In genomic region chr15:57665939-57666338, GRCh38 we compare ENCODE assay signal across 14 cellular contexts. TPM values are rescaled to one million over a fixed set of nuclear protein-coding genes. Genes with fewer than 3 reads are reported as not detected.
A peak's percentile ranks its signal among the peaks of the same experiment; 100 is the strongest.
DNase-seq lines count a peak whose midpoint lies in the region; ATAC-seq and TF ChIP-seq lines count a peak whose summit lies in the region.
"Had no signal": no experiment of that assay in that cellular context is flagged by ENCODE, and none has a peak within 500 bp of the region (broad histone marks: within the 10 kb centered on the region; RNA-seq: fewer than 3 reads in every experiment).

No MANE protein-coding gene starts in this region.

- peaks cover under 1% of the 10 kb centered on the region for H3K36me3 Mint-ChIP-seq in mesothelial cell of epicardium
- H3K36me3 Mint-ChIP-seq: CD4-positive, alpha-beta memory T cell had no signal

- no peak overlapping the region for H3K27ac ChIP-seq in GM23248
- H3K27ac ChIP-seq in adrenal gland, result peak overlapping the region in 3 of 5 donors; percentile 59 to 70 (median 65)
- no peak overlapping the region for H3K27ac ChIP-seq in WERI-Rb-1
- H3K27ac ChIP-seq: C4-2B, HL-60 had no signal

- H3K4me1 Mint-ChIP-seq in mesothelial cell of epicardium, result peaks cover 58% of the 10 kb centered on the region
- H3K4me1 Mint-ChIP-seq: CD4-positive, alpha-beta memory T cell had no signal

- no peak overlapping the region for H3K9ac ChIP-seq in GM23248

- H2AFZ ChIP-seq in GM23248, result no peak overlapping the region; the same call in 1 of the 2 replicates

- H3K4me1 ChIP-seq in GM23248 (ENCODE audit: insufficient read depth) (peaks cover 30% of the 10 kb centered on the region), adrenal gland (replicated peaks in 1 of 2) (peaks cover 0 to 28% of the 10 kb centered on the region in 2 donors)
- H3K4me1 ChIP-seq: HAP-1 had no signal

- no peaks in the 10 kb centered on the region for H3K9me3 Mint-ChIP-seq in mesothelial cell of epicardium
- H3K9me3 Mint-ChIP-seq: CD4-positive, alpha-beta memory T cell had no signal

- no peaks in the 10 kb centered on the region for H3K36me3 ChIP-seq in GM23248 (ENCODE audit: low read depth)
- H3K36me3 ChIP-seq in adrenal gland (replicated peaks in 1 of 2), result no peaks in the 10 kb centered on the region
- H3K36me3 ChIP-seq in WERI-Rb-1, result no peaks in the 10 kb centered on the region
- H3K36me3 ChIP-seq: BE2C, HAP-1 had no signal

- H3K27me3 ChIP-seq in GM23248 (replicated peaks; ENCODE audit: insufficient read depth) (no peaks in the 10 kb centered on the region), adrenal gland (no peaks in the 10 kb centered on the region), WERI-Rb-1 (ENCODE audit: insufficient read depth, low read depth, severe bottlenecking) (no peaks in the 10 kb centered on the region)
- H3K27me3 ChIP-seq: BE2C had no signal

- TF ChIP-seq CTCF in adrenal gland (IDR thresholded peaks at IDR 0.05) (no peak), mesothelial cell of epicardium (IDR thresholded peaks at IDR 0.05; ENCODE audit: unreplicated experiment) (no peak), WERI-Rb-1 (IDR thresholded peaks at IDR 0.05; ENCODE audit: low read depth, low read length) (no peak)

- H3K9me2 ChIP-seq in GM23248 (ENCODE audit: insufficient read depth), result no peaks in the 10 kb centered on the region

- DNase-seq in EH (ENCODE audit: low read depth) (peak; percentile 20), GM23248 (peak; percentile 29), adrenal gland (peak; percentile 35 to 68 (median 57)), mesothelial cell of epicardium (ENCODE audit: low spot score in 2 of 2, unreplicated experiment in 2 of 2) (no peak), WERI-Rb-1 (no peak)
- DNase-seq: BE2C; CD4-positive, alpha-beta memory T cell; DMS153; DMS79 treated with DMSO at 0.1 percent for 48 hours had no signal

- no peak overlapping the region for H3K4me3 Mint-ChIP-seq in mesothelial cell of epicardium
- H3K4me3 Mint-ChIP-seq: CD4-positive, alpha-beta memory T cell had no signal

- no peaks in the 10 kb centered on the region for H4K20me1 ChIP-seq in GM23248 (ENCODE audit: insufficient read depth)

- no peak for TF ChIP-seq POLR2A in adrenal gland (IDR thresholded peaks at IDR 0.05)

- no peak overlapping the region for H3K4me3 ChIP-seq in GM23248
- H3K4me3 ChIP-seq in adrenal gland, result no peak overlapping the region
- no peak overlapping the region for H3K4me3 ChIP-seq in WERI-Rb-1 (ENCODE audit: low read depth, low read length)
- H3K4me3 ChIP-seq: HAP-1 had no signal

- peak overlapping the region; percentile 94 for H3K27ac Mint-ChIP-seq in mesothelial cell of epicardium
- H3K27ac Mint-ChIP-seq: CD4-positive, alpha-beta memory T cell had no signal

- H3F3A ChIP-seq in GM23248 (ENCODE audit: insufficient read depth), result no peaks in the 10 kb centered on the region; the same call in 1 of the 2 replicates

- WGBS in GM23248 (ENCODE audit: low coverage in 1 of 2, low lambda C conversion rate in 2 of 2, missing lambda C conversion rate in 2 of 2), 2 experiments, result 53 to 58% methylated on average over 4 of the region's 4 CpGs
- 34 to 53% (median 43%) methylated on average over 4 of the region's 4 CpGs for WGBS in adrenal gland, 4 donors

- in situ Hi-C loops in GM23248 (cut with MboI), result no loop called here

- intact Hi-C loops in adrenal gland (cut with DNase I), result no loop called here

- ATAC-seq in HG02798 (IDR thresholded peaks at IDR 0.05; ENCODE audit: poor library complexity, unreplicated experiment) (no peak), HG03159 (IDR thresholded peaks at IDR 0.05; ENCODE audit: unreplicated experiment) (no peak)

- H3K9me3 ChIP-seq in GM23248 (ENCODE audit: low read depth) (no peaks in the 10 kb centered on the region), adrenal gland (replicated peaks in 1 of 3) (peaks cover 0 to 1% (median 0%) of the 10 kb centered on the region in 3 donors), WERI-Rb-1 (ENCODE audit: severe bottlenecking) (no peaks in the 10 kb centered on the region)
- H3K9me3 ChIP-seq: BE2C, HAP-1 had no signal

- H3K4me2 ChIP-seq in GM23248 (ENCODE audit: unreplicated experiment), result no peak overlapping the region

- no peaks in the 10 kb centered on the region for H3K79me2 ChIP-seq in GM23248 (ENCODE audit: insufficient read depth)

- no peaks in the 10 kb centered on the region for H3K27me3 Mint-ChIP-seq in mesothelial cell of epicardium (ENCODE audit: low read depth)

RNA-seq across cellular contexts. Expression of gene POLR2M, which starts 40.6 kb away (rescaled TPM):
- total RNA-seq in GM23248 (2014; rRNA removed; shearing (Covaris generic)), result 56.1 and 226 TPM in 2 replicates
- polyA plus RNA-seq in GM23248 (2016; fragmentation: Nextera tagmentation; extraction: Ambion mirVana) (38.6 and 39.3 TPM in 2 replicates), adrenal gland (10 to 100 TPM; 21.0 to 33.9 (median 28.3) TPM)
- total RNA-seq in adrenal gland (100 to 1,000 TPM in 3 of 8 donors, 10 to 100 TPM in 5; 31.6 to 404 (median 95.9) TPM), mesothelial cell of epicardium (108 to 110 TPM (median 109 TPM) in 3 replicates)

Comparison
In these comparisons a context has a peak if more than half of its experiments do, and no peak if none do; other contexts are left out.
1. DNase-seq: peak in EH (single experiment), GM23248 (single experiment) and adrenal gland (7 of 7); none in mesothelial cell of epicardium (0 of 2) and WERI-Rb-1 (single experiment).
2. H3K27ac ChIP-seq: peak in adrenal gland (3 of 5); none in GM23248 (single experiment) and WERI-Rb-1 (single experiment).